ENCODE assay signal across 20 cellular contexts in the genomic region with DNA sequence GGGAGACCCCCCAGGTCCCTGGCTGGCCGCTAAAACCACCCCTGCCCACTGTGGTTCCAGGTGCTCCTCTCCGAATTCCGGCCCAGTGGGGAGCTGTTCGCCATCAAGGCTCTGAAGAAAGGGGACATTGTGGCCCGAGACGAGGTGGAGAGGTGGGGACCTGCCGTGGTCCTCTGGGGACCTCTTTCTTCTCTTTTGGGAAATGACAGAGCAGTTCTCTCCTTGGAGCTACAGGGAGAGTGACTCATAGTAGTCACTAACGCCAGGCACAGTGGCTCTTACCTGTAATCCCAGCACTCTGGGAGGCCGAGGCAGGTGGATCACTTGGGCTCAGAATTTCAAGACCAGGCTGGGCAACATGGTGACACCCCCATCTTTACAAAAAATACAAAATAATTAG. TPM values are rescaled to one million over a fixed set of nuclear protein-coding genes. Genes with fewer than 3 reads are reported as not detected.
DNase-seq lines count a peak whose midpoint lies in the region; ATAC-seq lines count a peak whose summit lies in the region.
"Had no signal": no experiment of that assay in that cellular context is flagged by ENCODE, and none has a peak within 500 bp of the region (broad histone marks: within the 10 kb centered on the region; RNA-seq: fewer than 3 reads in every experiment).

No MANE protein-coding gene starts in this region.

- ATAC-seq in left ventricle myocardium superior (no peak), Right ventricle myocardium superior (ENCODE audit: poor library complexity) (no peak), GM18498 (IDR thresholded peaks at IDR 0.05; ENCODE audit: unreplicated experiment) (no peak), GM21786 (IDR thresholded peaks at IDR 0.05; ENCODE audit: unreplicated experiment) (no peak)
- ATAC-seq: activated naive CD8-positive, alpha-beta T cell treated with anti-CD3 and anti-CD28 coated beads, Interleukin-2, amount 50 U/mL, for 24 hours; pancreas; T-cell; WTC11 had no signal

- intact Hi-C loops in left ventricle myocardium superior (cut with micrococcal nuclease): no loop called here
- intact Hi-C loops in Right ventricle myocardium superior (cut with DNase I): no loop called here

- DNase-seq in left ventricle myocardium superior (peak; percentile 15), Right ventricle myocardium superior (no peak), Kasumi-1 (lab: John Stamatoyannopoulos, UW) (peak; percentile 4 to 12), cerebellar cortex (ENCODE audit: low spot score) (peak; percentile 48), NCI-H345 treated with DMSO at 0.1 percent for 48 hours (lab: John Stamatoyannopoulos, UW; ENCODE audit: unreplicated experiment) (no peak), LoVo (ENCODE audit: low spot score) (no peak)
- DNase-seq: activated naive CD8-positive, alpha-beta T cell treated with anti-CD3 and anti-CD28 coated beads, Interleukin-2, amount 50 U/mL, for 24 hours; CD8-positive, alpha-beta memory T cell; esophagus squamous epithelium; glutamatergic neuron; naive B cell; NCI-H1048; NCI-H2029 treated with DMSO at 0.1 percent for 48 hours; sigmoid colon; T-cell; trophoblast cell had no signal

RNA-seq across cellular contexts. Expression of gene PTGER1, which starts 7.3 kb away (rescaled TPM):
- total RNA-seq in left ventricle myocardium superior (not detected), Right ventricle myocardium superior (not detected)
- total RNA-seq: CD8-positive, alpha-beta memory T cell had no signal

RNA-seq across cellular contexts. Expression of gene GIPC1, which starts 28.1 kb away (rescaled TPM):
- 55.9 TPM for total RNA-seq in left ventricle myocardium superior
- total RNA-seq in Right ventricle myocardium superior: 48.9 TPM

RNA-seq across cellular contexts. Expression of gene PKN1, which starts 34.7 kb away (rescaled TPM):
- 162 TPM for total RNA-seq in left ventricle myocardium superior
- total RNA-seq in Right ventricle myocardium superior: 129 TPM

RNA-seq across cellular contexts. Expression of gene DDX39A, which starts 48.7 kb away (rescaled TPM):
- total RNA-seq in left ventricle myocardium superior (32.4 TPM), Right ventricle myocardium superior (29.1 TPM)

RNA-seq across cellular contexts. Expression of gene DNAJB1, which starts 50.4 kb away (rescaled TPM):
- 47.9 TPM for total RNA-seq in left ventricle myocardium superior
- total RNA-seq in Right ventricle myocardium superior: 43.0 TPM

Comparison
In these comparisons a context has a peak if more than half of its experiments do, and no peak if none do; other contexts are left out.
1. DNase-seq: peak in left ventricle myocardium superior (single experiment), Kasumi-1 (2 of 2) and cerebellar cortex (single experiment); none in Right ventricle myocardium superior (single experiment), NCI-H345 treated with DMSO at 0.1 percent for 48 hours (single experiment) and LoVo (single experiment).